15 cellular contexts compared by ENCODE assay signal in the genomic region with DNA sequence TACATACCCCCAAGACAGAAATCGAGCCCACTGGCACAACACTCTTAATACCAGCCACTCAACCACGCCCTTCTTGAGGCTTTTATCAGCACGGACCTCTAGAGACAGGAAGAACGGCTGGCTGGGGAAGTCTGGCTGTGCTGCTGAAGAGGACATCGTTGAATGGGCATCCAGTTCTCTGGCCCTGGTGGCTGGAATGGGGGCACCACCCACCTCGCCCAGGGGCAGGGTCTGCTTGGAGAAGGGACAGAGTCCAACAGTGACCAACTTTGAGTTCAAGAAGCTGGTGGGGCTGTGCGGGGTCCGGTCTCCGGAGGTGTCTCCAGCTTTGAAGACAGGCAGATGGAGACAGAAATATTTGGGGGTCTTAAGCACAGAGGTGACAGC.
DNase-seq lines count a peak whose midpoint lies in the region; ATAC-seq and TF ChIP-seq lines count a peak whose summit lies in the region.
"Had no signal": no experiment of that assay in that cellular context is flagged by ENCODE, and none has a peak within 500 bp of the region (broad histone marks: within the 10 kb centered on the region; RNA-seq: fewer than 3 reads in every experiment).

No MANE protein-coding gene starts in this region.

- TF ChIP-seq CTCF in gastroesophageal sphincter (IDR thresholded peaks at IDR 0.05) (no peak), suprapubic skin (IDR thresholded peaks at IDR 0.05) (no peak), body of pancreas (IDR thresholded peaks at IDR 0.05) (no peak)

- H3K4me3 Mint-ChIP-seq in activated naive CD8-positive, alpha-beta T cell treated with anti-CD3 and anti-CD28 coated beads for 36 hours: no peak overlapping the region
- no peak overlapping the region for H3K4me3 Mint-ChIP-seq in activated naive CD8-positive, alpha-beta T cell treated with anti-CD3 and anti-CD28 coated beads, Interleukin-2, amount 50 U/mL, for 24 hours
- H3K4me3 Mint-ChIP-seq: activated naive CD8-positive, alpha-beta T cell treated with anti-CD3 and anti-CD28 coated beads, Interleukin-2, amount 10 ng/mL, durations not matched to agents 7 days and 5 days; central memory CD8-positive, alpha-beta T cell; endodermal cell had no signal

- intact Hi-C loops in body of pancreas (cut with DNase I): no loop called here

- 100% methylated on average over 2 of the region's 9 CpGs; no CpG with 5 or more reads in 1 of the 2 donors for WGBS in gastroesophageal sphincter (ENCODE audit: low coverage in 1 of 2), 2 donors
- WGBS in suprapubic skin: 69% methylated on average over 8 of the region's 9 CpGs
- WGBS in body of pancreas, 2 donors: 60 to 80% methylated on average over 5 to 9 of the region's 9 CpGs

- H3K9me3 Mint-ChIP-seq in activated naive CD8-positive, alpha-beta T cell treated with anti-CD3 and anti-CD28 coated beads for 36 hours: no peaks in the 10 kb centered on the region
- no peaks in the 10 kb centered on the region for H3K9me3 Mint-ChIP-seq in activated naive CD8-positive, alpha-beta T cell treated with anti-CD3 and anti-CD28 coated beads, Interleukin-2, amount 50 U/mL, for 24 hours
- H3K9me3 Mint-ChIP-seq: activated naive CD8-positive, alpha-beta T cell treated with anti-CD3 and anti-CD28 coated beads, Interleukin-2, amount 10 ng/mL, durations not matched to agents 7 days and 5 days; central memory CD8-positive, alpha-beta T cell; endodermal cell had no signal

- no peak for ATAC-seq in activated naive CD8-positive, alpha-beta T cell treated with anti-CD3 and anti-CD28 coated beads, Interleukin-2, amount 50 U/mL, for 24 hours
- ATAC-seq in gastroesophageal sphincter (no peak), GM19467 (IDR thresholded peaks at IDR 0.05; ENCODE audit: unreplicated experiment) (no peak), body of pancreas (no peak)
- ATAC-seq: left lobe of liver, psoas muscle had no signal

- peak overlapping the region; percentile 57 for H3K27ac Mint-ChIP-seq in activated naive CD8-positive, alpha-beta T cell treated with anti-CD3 and anti-CD28 coated beads for 36 hours
- no peak overlapping the region for H3K27ac Mint-ChIP-seq in activated naive CD8-positive, alpha-beta T cell treated with anti-CD3 and anti-CD28 coated beads, Interleukin-2, amount 50 U/mL, for 24 hours
- H3K27ac Mint-ChIP-seq: activated naive CD8-positive, alpha-beta T cell treated with anti-CD3 and anti-CD28 coated beads, Interleukin-2, amount 10 ng/mL, durations not matched to agents 7 days and 5 days; endodermal cell had no signal

- H3K4me1 Mint-ChIP-seq in activated naive CD8-positive, alpha-beta T cell treated with anti-CD3 and anti-CD28 coated beads for 36 hours: peaks cover 42% of the 10 kb centered on the region
- H3K4me1 Mint-ChIP-seq in activated naive CD8-positive, alpha-beta T cell treated with anti-CD3 and anti-CD28 coated beads, Interleukin-2, amount 50 U/mL, for 24 hours: peaks cover 63% of the 10 kb centered on the region

- peaks cover 0 to 4% of the 10 kb centered on the region in 2 donors for H3K36me3 ChIP-seq in gastroesophageal sphincter
- no peaks in the 10 kb centered on the region for H3K36me3 ChIP-seq in suprapubic skin
- H3K36me3 ChIP-seq in body of pancreas (replicated peaks in 1 of 2; ENCODE audit: insufficient read depth in 1 of 2, low read depth in 2 of 2): no peaks in the 10 kb centered on the region

- no peaks in the 10 kb centered on the region for H3K9me3 ChIP-seq in gastroesophageal sphincter
- H3K9me3 ChIP-seq in suprapubic skin: no peaks in the 10 kb centered on the region
- H3K9me3 ChIP-seq in body of pancreas: no peaks in the 10 kb centered on the region
- H3K9me3 ChIP-seq: psoas muscle, stomach had no signal

- H3K4me1 ChIP-seq in gastroesophageal sphincter: peaks cover 13 to 74% (median 37%) of the 10 kb centered on the region in 3 donors
- peaks cover 53% of the 10 kb centered on the region for H3K4me1 ChIP-seq in suprapubic skin
- H3K4me1 ChIP-seq in body of pancreas: no peaks in the 10 kb centered on the region
- H3K4me1 ChIP-seq: psoas muscle had no signal

- no peak for TF ChIP-seq EP300 in gastroesophageal sphincter (IDR thresholded peaks at IDR 0.05)
- TF ChIP-seq EP300 in suprapubic skin (IDR thresholded peaks at IDR 0.05): no peak

- no peaks in the 10 kb centered on the region for H3K27me3 Mint-ChIP-seq in activated naive CD8-positive, alpha-beta T cell treated with anti-CD3 and anti-CD28 coated beads for 36 hours
- no peaks in the 10 kb centered on the region for H3K27me3 Mint-ChIP-seq in activated naive CD8-positive, alpha-beta T cell treated with anti-CD3 and anti-CD28 coated beads, Interleukin-2, amount 50 U/mL, for 24 hours
- H3K27me3 Mint-ChIP-seq: activated naive CD8-positive, alpha-beta T cell treated with anti-CD3 and anti-CD28 coated beads, Interleukin-2, amount 10 ng/mL, durations not matched to agents 7 days and 5 days; central memory CD8-positive, alpha-beta T cell had no signal

- H3K27ac ChIP-seq in gastroesophageal sphincter: peak overlapping the region; percentile 5 to 91 (median 81)
- peak overlapping the region; percentile 45 for H3K27ac ChIP-seq in suprapubic skin
- H3K27ac ChIP-seq in body of pancreas: no peak overlapping the region
- H3K27ac ChIP-seq: psoas muscle had no signal

- DNase-seq in activated naive CD8-positive, alpha-beta T cell treated with anti-CD3 and anti-CD28 coated beads for 36 hours: no peak
- no peak for DNase-seq in activated naive CD8-positive, alpha-beta T cell treated with anti-CD3 and anti-CD28 coated beads, Interleukin-2, amount 50 U/mL, for 24 hours
- DNase-seq in UCSD-AML1 (lab: John Stamatoyannopoulos, UW; ENCODE audit: unreplicated experiment): peak; percentile 43
- no peak for DNase-seq in suprapubic skin (ENCODE audit: low spot score in 2 of 2)
- DNase-seq in body of pancreas: no peak
- DNase-seq in AG20443 (ENCODE audit: low spot score): no peak
- DNase-seq: activated naive CD8-positive, alpha-beta T cell treated with anti-CD3 and anti-CD28 coated beads, Interleukin-2, amount 10 ng/mL, durations not matched to agents 7 days and 5 days; endodermal cell; psoas muscle; stomach; T-helper 1 cell had no signal

- H3K4me3 ChIP-seq in gastroesophageal sphincter (no peak overlapping the region), suprapubic skin (no peak overlapping the region), body of pancreas (no peak overlapping the region)
- H3K4me3 ChIP-seq: psoas muscle, stomach had no signal

- H3K36me3 Mint-ChIP-seq in activated naive CD8-positive, alpha-beta T cell treated with anti-CD3 and anti-CD28 coated beads for 36 hours: peaks cover 3% of the 10 kb centered on the region
- H3K36me3 Mint-ChIP-seq in activated naive CD8-positive, alpha-beta T cell treated with anti-CD3 and anti-CD28 coated beads, Interleukin-2, amount 50 U/mL, for 24 hours (ENCODE audit: low read depth): peaks cover 13% of the 10 kb centered on the region

- TF ChIP-seq POLR2A in gastroesophageal sphincter (IDR thresholded peaks at IDR 0.05) (no peak), suprapubic skin (IDR thresholded peaks at IDR 0.05) (no peak), body of pancreas (IDR thresholded peaks at IDR 0.05) (no peak)

- H3K27me3 ChIP-seq in gastroesophageal sphincter (no peaks in the 10 kb centered on the region), suprapubic skin (no peaks in the 10 kb centered on the region), body of pancreas (no peaks in the 10 kb centered on the region)
- H3K27me3 ChIP-seq: stomach had no signal

Comparison
In these comparisons a context has a peak if more than half of its experiments do, and no peak if none do; other contexts are left out.
1. H3K27ac ChIP-seq: peak in gastroesophageal sphincter (4 of 4) and suprapubic skin (single experiment); none in body of pancreas (0 of 4).